Comparison of ENCODE assay signal across 1 cellular context in the genomic region with DNA sequence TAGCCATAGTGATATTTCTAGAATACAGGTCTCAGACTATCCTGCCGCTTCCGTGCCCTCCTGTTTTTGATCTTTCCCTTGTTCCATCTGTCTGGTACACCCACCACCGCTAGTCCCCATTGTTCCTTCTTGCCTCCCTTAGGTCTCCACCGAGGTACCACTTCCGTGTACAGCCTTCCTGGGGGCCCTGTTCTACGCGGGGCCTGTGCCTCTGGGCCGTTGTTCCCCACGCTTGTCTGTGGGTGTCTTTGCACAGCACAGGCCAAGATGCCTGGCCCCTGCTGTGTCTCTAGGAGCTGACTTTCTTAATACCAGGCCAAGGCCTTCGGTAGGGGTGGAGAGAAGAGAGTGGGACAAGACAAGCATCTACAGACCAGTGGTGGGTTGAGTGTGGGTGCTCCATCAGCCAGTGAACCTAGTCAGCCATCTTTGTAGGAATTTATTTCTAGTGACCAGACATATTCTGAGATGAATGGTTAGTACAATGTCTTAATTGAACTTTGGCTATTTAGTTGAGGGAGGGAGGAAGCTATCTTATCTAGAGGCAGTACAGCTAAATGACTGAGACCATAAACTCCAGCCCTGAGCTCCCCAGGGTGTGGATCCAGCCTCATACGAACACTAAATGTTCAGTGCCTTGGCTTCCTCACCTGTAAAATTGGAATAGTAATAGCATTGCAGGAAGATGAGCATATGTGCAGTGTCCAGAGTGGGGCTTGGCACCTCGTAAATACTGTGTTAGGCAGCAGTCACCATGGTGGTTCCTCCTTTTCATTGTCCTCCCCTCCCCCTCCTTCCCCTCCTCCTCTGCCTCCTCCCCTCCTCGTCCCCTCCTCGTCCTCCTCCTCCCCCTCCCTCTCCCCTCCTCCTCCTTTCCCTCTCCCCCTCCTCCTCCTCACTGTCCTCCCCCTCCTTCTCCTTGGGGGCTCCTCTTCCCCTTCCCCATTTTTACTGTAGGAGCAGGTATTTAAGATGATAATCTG.
TF ChIP-seq lines count a peak whose summit lies in the region.

No MANE protein-coding gene starts in this region.

TF ChIP-seq in K562, 482 proteins besides CTCF, POLR2A, EP300 and RAD21 (continued from another document):
- TF ChIP-seq, protein P1, sequence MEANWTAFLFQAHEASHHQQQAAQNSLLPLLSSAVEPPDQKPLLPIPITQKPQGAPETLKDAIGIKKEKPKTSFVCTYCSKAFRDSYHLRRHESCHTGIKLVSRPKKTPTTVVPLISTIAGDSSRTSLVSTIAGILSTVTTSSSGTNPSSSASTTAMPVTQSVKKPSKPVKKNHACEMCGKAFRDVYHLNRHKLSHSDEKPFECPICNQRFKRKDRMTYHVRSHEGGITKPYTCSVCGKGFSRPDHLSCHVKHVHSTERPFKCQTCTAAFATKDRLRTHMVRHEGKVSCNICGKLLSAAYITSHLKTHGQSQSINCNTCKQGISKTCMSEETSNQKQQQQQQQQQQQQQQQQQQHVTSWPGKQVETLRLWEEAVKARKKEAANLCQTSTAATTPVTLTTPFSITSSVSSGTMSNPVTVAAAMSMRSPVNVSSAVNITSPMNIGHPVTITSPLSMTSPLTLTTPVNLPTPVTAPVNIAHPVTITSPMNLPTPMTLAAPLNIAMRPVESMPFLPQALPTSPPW (CRISPR knock-in tag; IDR thresholded peaks at IDR 0.05): peak; percentile 57
- 0 out of 2 replicates have a peak, but pooled peaks have one; percentile 22 for TF ChIP-seq ZBTB7A (IDR thresholded peaks at IDR 0.05; ENCODE audit: borderline replicate concordance, control insufficient read depth, low read depth, low read length)
- peak; percentile 32 for TF ChIP-seq HNRNPK (IDR thresholded peaks at IDR 0.05; ENCODE audit: low read depth, low read length, poor library complexity, severe bottlenecking)
- 0 out of 2 replicates have a peak, but pooled peaks have one; percentile 25 for TF ChIP-seq SPI1 (IDR thresholded peaks at IDR 0.05; ENCODE audit: borderline replicate concordance, low read depth, low read length)
- TF ChIP-seq ZKSCAN8 (CRISPR knock-in tag; IDR thresholded peaks at IDR 0.05): no peak
- TF ChIP-seq RBM25 (IDR thresholded peaks at IDR 0.05; ENCODE audit: low read depth, low read length, severe bottlenecking): no peak
- no peak for TF ChIP-seq ZNF408 (CRISPR knock-in tag; IDR thresholded peaks at IDR 0.05; ENCODE audit: low read depth)
- TF ChIP-seq EGR1 (conservative IDR thresholded peaks at IDR 0.05): peak; percentile 40
- no peak for TF ChIP-seq ZNF395 (CRISPR knock-in tag; IDR thresholded peaks at IDR 0.05)
- peak in 1 of 3 experiments; percentile 5 for TF ChIP-seq YY1 (IDR thresholded peaks at IDR 0.05; ENCODE audit: borderline replicate concordance in 1 of 3, control insufficient read depth in 1 of 3, extremely low read depth in 1 of 3, insufficient read depth in 3 of 3, insufficient read length in 1 of 3, insufficient replicate concordance in 2 of 3, low read depth in 1 of 3, low read length in 2 of 3)
- no peak for TF ChIP-seq MTA3 (IDR thresholded peaks at IDR 0.05; ENCODE audit: borderline replicate concordance)
- peak; percentile 92 for TF ChIP-seq ZNF263 (CRISPR knock-in tag; IDR thresholded peaks at IDR 0.05; ENCODE audit: borderline replicate concordance)
- TF ChIP-seq SETDB1 (IDR thresholded peaks at IDR 0.05; ENCODE audit: low read length): no peak
- TF ChIP-seq, protein P2, sequence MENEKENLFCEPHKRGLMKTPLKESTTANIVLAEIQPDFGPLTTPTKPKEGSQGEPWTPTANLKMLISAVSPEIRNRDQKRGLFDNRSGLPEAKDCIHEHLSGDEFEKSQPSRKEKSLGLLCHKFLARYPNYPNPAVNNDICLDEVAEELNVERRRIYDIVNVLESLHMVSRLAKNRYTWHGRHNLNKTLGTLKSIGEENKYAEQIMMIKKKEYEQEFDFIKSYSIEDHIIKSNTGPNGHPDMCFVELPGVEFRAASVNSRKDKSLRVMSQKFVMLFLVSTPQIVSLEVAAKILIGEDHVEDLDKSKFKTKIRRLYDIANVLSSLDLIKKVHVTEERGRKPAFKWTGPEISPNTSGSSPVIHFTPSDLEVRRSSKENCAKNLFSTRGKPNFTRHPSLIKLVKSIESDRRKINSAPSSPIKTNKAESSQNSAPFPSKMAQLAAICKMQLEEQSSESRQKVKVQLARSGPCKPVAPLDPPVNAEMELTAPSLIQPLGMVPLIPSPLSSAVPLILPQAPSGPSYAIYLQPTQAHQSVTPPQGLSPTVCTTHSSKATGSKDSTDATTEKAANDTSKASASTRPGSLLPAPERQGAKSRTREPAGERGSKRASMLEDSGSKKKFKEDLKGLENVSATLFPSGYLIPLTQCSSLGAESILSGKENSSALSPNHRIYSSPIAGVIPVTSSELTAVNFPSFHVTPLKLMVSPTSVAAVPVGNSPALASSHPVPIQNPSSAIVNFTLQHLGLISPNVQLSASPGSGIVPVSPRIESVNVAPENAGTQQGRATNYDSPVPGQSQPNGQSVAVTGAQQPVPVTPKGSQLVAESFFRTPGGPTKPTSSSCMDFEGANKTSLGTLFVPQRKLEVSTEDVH (IDR thresholded peaks at IDR 0.05; ENCODE audit: low read depth, partially characterized antibody): no peak
- TF ChIP-seq, protein P3, sequence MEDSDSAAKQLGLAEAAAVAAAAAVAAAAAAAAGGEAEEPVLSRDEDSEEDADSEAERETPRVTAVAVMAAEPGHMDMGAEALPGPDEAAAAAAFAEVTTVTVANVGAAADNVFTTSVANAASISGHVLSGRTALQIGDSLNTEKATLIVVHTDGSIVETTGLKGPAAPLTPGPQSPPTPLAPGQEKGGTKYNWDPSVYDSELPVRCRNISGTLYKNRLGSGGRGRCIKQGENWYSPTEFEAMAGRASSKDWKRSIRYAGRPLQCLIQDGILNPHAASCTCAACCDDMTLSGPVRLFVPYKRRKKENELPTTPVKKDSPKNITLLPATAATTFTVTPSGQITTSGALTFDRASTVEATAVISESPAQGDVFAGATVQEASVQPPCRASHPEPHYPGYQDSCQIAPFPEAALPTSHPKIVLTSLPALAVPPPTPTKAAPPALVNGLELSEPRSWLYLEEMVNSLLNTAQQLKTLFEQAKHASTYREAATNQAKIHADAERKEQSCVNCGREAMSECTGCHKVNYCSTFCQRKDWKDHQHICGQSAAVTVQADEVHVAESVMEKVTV (CRISPR knock-in tag; IDR thresholded peaks at IDR 0.05): no peak
- no peak for TF ChIP-seq RBM17 (IDR thresholded peaks at IDR 0.05; ENCODE audit: borderline replicate concordance, low read depth, low read length)
- no peak for TF ChIP-seq MAFF (IDR thresholded peaks at IDR 0.05; ENCODE audit: low read length)
- no peak for TF ChIP-seq CREB1 (IDR thresholded peaks at IDR 0.05)
- TF ChIP-seq CREB1 (CRISPR knock-in tag; IDR thresholded peaks at IDR 0.05): no peak
- TF ChIP-seq, protein P4, sequence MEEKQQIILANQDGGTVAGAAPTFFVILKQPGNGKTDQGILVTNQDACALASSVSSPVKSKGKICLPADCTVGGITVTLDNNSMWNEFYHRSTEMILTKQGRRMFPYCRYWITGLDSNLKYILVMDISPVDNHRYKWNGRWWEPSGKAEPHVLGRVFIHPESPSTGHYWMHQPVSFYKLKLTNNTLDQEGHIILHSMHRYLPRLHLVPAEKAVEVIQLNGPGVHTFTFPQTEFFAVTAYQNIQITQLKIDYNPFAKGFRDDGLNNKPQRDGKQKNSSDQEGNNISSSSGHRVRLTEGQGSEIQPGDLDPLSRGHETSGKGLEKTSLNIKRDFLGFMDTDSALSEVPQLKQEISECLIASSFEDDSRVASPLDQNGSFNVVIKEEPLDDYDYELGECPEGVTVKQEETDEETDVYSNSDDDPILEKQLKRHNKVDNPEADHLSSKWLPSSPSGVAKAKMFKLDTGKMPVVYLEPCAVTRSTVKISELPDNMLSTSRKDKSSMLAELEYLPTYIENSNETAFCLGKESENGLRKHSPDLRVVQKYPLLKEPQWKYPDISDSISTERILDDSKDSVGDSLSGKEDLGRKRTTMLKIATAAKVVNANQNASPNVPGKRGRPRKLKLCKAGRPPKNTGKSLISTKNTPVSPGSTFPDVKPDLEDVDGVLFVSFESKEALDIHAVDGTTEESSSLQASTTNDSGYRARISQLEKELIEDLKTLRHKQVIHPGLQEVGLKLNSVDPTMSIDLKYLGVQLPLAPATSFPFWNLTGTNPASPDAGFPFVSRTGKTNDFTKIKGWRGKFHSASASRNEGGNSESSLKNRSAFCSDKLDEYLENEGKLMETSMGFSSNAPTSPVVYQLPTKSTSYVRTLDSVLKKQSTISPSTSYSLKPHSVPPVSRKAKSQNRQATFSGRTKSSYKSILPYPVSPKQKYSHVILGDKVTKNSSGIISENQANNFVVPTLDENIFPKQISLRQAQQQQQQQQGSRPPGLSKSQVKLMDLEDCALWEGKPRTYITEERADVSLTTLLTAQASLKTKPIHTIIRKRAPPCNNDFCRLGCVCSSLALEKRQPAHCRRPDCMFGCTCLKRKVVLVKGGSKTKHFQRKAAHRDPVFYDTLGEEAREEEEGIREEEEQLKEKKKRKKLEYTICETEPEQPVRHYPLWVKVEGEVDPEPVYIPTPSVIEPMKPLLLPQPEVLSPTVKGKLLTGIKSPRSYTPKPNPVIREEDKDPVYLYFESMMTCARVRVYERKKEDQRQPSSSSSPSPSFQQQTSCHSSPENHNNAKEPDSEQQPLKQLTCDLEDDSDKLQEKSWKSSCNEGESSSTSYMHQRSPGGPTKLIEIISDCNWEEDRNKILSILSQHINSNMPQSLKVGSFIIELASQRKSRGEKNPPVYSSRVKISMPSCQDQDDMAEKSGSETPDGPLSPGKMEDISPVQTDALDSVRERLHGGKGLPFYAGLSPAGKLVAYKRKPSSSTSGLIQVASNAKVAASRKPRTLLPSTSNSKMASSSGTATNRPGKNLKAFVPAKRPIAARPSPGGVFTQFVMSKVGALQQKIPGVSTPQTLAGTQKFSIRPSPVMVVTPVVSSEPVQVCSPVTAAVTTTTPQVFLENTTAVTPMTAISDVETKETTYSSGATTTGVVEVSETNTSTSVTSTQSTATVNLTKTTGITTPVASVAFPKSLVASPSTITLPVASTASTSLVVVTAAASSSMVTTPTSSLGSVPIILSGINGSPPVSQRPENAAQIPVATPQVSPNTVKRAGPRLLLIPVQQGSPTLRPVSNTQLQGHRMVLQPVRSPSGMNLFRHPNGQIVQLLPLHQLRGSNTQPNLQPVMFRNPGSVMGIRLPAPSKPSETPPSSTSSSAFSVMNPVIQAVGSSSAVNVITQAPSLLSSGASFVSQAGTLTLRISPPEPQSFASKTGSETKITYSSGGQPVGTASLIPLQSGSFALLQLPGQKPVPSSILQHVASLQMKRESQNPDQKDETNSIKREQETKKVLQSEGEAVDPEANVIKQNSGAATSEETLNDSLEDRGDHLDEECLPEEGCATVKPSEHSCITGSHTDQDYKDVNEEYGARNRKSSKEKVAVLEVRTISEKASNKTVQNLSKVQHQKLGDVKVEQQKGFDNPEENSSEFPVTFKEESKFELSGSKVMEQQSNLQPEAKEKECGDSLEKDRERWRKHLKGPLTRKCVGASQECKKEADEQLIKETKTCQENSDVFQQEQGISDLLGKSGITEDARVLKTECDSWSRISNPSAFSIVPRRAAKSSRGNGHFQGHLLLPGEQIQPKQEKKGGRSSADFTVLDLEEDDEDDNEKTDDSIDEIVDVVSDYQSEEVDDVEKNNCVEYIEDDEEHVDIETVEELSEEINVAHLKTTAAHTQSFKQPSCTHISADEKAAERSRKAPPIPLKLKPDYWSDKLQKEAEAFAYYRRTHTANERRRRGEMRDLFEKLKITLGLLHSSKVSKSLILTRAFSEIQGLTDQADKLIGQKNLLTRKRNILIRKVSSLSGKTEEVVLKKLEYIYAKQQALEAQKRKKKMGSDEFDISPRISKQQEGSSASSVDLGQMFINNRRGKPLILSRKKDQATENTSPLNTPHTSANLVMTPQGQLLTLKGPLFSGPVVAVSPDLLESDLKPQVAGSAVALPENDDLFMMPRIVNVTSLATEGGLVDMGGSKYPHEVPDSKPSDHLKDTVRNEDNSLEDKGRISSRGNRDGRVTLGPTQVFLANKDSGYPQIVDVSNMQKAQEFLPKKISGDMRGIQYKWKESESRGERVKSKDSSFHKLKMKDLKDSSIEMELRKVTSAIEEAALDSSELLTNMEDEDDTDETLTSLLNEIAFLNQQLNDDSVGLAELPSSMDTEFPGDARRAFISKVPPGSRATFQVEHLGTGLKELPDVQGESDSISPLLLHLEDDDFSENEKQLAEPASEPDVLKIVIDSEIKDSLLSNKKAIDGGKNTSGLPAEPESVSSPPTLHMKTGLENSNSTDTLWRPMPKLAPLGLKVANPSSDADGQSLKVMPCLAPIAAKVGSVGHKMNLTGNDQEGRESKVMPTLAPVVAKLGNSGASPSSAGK (IDR thresholded peaks at IDR 0.05): no peak
